Comparison of ENCODE assay signal across 15 cellular contexts in genomic region chr17:48056879-48057278, GRCh38. TPM values are rescaled to one million over a fixed set of nuclear protein-coding genes. Genes with fewer than 3 reads are reported as not detected.
A peak's percentile ranks its signal among the peaks of the same experiment; 100 is the strongest.
DNase-seq lines count a peak whose midpoint lies in the region; ATAC-seq, FAIRE-seq and TF ChIP-seq lines count a peak whose summit lies in the region.
"Had no signal": no experiment of that assay in that cellular context is flagged by ENCODE, and none has a peak within 500 bp of the region (broad histone marks: within the 10 kb centered on the region; RNA-seq: fewer than 3 reads in every experiment).

No MANE protein-coding gene starts in this region.

- no peak for TF ChIP-seq CTCF in SU-DHL-6 (IDR thresholded peaks at IDR 0.05; ENCODE audit: insufficient read depth, low read length, poor library complexity, severe bottlenecking)

- no peak for FAIRE-seq in HTR-8/SVneo (lab: Jason Lieb, UNC)

- H3K4me2 ChIP-seq in SU-DHL-6 (ENCODE audit: low read depth, low read length, poor library complexity, severe bottlenecking): no peak overlapping the region

- peaks cover 53% of the 10 kb centered on the region for H3K4me1 Mint-ChIP-seq in stimulated activated naive CD8-positive, alpha-beta T cell treated with anti-CD3 and anti-CD28 coated beads, Interleukin-15, Interleukin-2, amounts not matched to agents 100 ng/mL and 50 ng/mL, for 24 hours (ENCODE audit: low read depth)
- peaks cover 27 to 33% (median 32%) of the 10 kb centered on the region in 3 donors for H3K4me1 Mint-ChIP-seq in CD8-positive, alpha-beta memory T cell

- H3K4me3 ChIP-seq in SU-DHL-6 (ENCODE audit: insufficient read depth, low read length, poor library complexity, severe bottlenecking) (no peak overlapping the region), thymus (ENCODE audit: low read length) (no peak overlapping the region)
- H3K4me3 ChIP-seq in CD8-positive, alpha-beta memory T cell (ENCODE audit: low read length): no peak overlapping the region
- H3K4me3 ChIP-seq: mucosa of descending colon had no signal

- POLR2A ChIA-PET in CD8-positive, alpha-beta memory T cell (lab: Charles Lee): no interaction called here

- H3K9ac ChIP-seq in SU-DHL-6 (ENCODE audit: low read length): no peak overlapping the region

- CTCF ChIA-PET in CD8-positive, alpha-beta memory T cell (lab: Charles Lee): no interaction called here

- WGBS in thymus: 88% methylated on average over 2 of the region's 2 CpGs

- H3K27me3 Mint-ChIP-seq in stimulated activated naive CD8-positive, alpha-beta T cell treated with anti-CD3 and anti-CD28 coated beads, Interleukin-15, Interleukin-2, amounts not matched to agents 100 ng/mL and 50 ng/mL, for 24 hours: no peaks in the 10 kb centered on the region
- no peaks in the 10 kb centered on the region for H3K27me3 Mint-ChIP-seq in CD8-positive, alpha-beta memory T cell

- H3K27ac ChIP-seq in SU-DHL-6 (ENCODE audit: low read depth, low read length) (peak overlapping the region; percentile 82), epithelial cell of prostate (peak overlapping the region; percentile 96), thymus (ENCODE audit: low read depth) (peak overlapping the region; percentile 5)
- H3K27ac ChIP-seq in CD8-positive, alpha-beta memory T cell (ENCODE audit: low read depth, low read length): no peak overlapping the region

- H3K79me2 ChIP-seq in SU-DHL-6 (ENCODE audit: insufficient read depth, low read length): peaks cover 38% of the 10 kb centered on the region

- H3K9me3 ChIP-seq in SU-DHL-6 (ENCODE audit: insufficient read depth, low read length) (no peaks in the 10 kb centered on the region), thymus (ENCODE audit: control insufficient read depth) (no peaks in the 10 kb centered on the region)
- no peaks in the 10 kb centered on the region for H3K9me3 ChIP-seq in CD8-positive, alpha-beta memory T cell (ENCODE audit: low read length)
- H3K9me3 ChIP-seq: mucosa of descending colon had no signal

- no peaks in the 10 kb centered on the region for H3K9me2 ChIP-seq in SU-DHL-6 (replicated peaks; ENCODE audit: insufficient read depth, low read length)

- no peaks in the 10 kb centered on the region for H3K9me3 Mint-ChIP-seq in stimulated activated naive CD8-positive, alpha-beta T cell treated with anti-CD3 and anti-CD28 coated beads, Interleukin-15, Interleukin-2, amounts not matched to agents 100 ng/mL and 50 ng/mL, for 24 hours
- H3K9me3 Mint-ChIP-seq in CD8-positive, alpha-beta memory T cell: no peaks in the 10 kb centered on the region
- H3K9me3 Mint-ChIP-seq: CD14-positive monocyte had no signal

- H3K27me3 ChIP-seq in SU-DHL-6 (ENCODE audit: low read length) (no peaks in the 10 kb centered on the region), thymus (ENCODE audit: control insufficient read depth, insufficient read depth) (no peaks in the 10 kb centered on the region)
- H3K27me3 ChIP-seq in CD8-positive, alpha-beta memory T cell (ENCODE audit: insufficient read depth, low read length, poor library complexity, severe bottlenecking): no peaks in the 10 kb centered on the region

- H3K4me3 Mint-ChIP-seq in stimulated activated naive CD8-positive, alpha-beta T cell treated with anti-CD3 and anti-CD28 coated beads, Interleukin-15, Interleukin-2, amounts not matched to agents 100 ng/mL and 50 ng/mL, for 24 hours: peak overlapping the region; percentile 66
- H3K4me3 Mint-ChIP-seq in CD8-positive, alpha-beta memory T cell: no peak overlapping the region
- H3K4me3 Mint-ChIP-seq: CD14-positive monocyte had no signal

- no peak overlapping the region for H2AFZ ChIP-seq in SU-DHL-6 (ENCODE audit: low read depth, low read length, severe bottlenecking)

- H3K36me3 Mint-ChIP-seq in stimulated activated naive CD8-positive, alpha-beta T cell treated with anti-CD3 and anti-CD28 coated beads, Interleukin-15, Interleukin-2, amounts not matched to agents 100 ng/mL and 50 ng/mL, for 24 hours (ENCODE audit: low read depth): peaks cover 75% of the 10 kb centered on the region
- H3K36me3 Mint-ChIP-seq in CD8-positive, alpha-beta memory T cell: peaks cover 0 to 86% (median 22%) of the 10 kb centered on the region in 3 donors

- no peak for DNase-seq in stimulated activated naive CD8-positive, alpha-beta T cell treated with anti-CD3 and anti-CD28 coated beads, Interleukin-15, Interleukin-2, amounts not matched to agents 100 U/mL and 50 U/mL, for 24 hours
- DNase-seq in epithelial cell of prostate (ENCODE audit: low read depth, low spot score) (no peak), HTR-8/SVneo (ENCODE audit: insufficient read length, low spot score) (no peak)
- no peak for DNase-seq in CD8-positive, alpha-beta memory T cell
- DNase-seq: activated CD4-positive, alpha-beta T cell treated with anti-CD3 and anti-CD28 coated beads for 4 hours; mucosa of descending colon; NCI-H187 treated with DMSO at 0.1 percent for 48 hours; stimulated activated CD4-positive, alpha-beta T cell treated with anti-CD3 and anti-CD28 coated beads, Interleukin-4, amount 100 ng/mL, for 24 hours had no signal

- no peak for ATAC-seq in stimulated activated naive CD8-positive, alpha-beta T cell treated with anti-CD3 and anti-CD28 coated beads, Interleukin-15, Interleukin-2, amounts not matched to agents 100 U/mL and 50 U/mL, for 24 hours
- no peak for ATAC-seq in esophagus mucosa
- ATAC-seq: mucosa of descending colon, SK-N-SH treated with all-trans-retinoic acid at 6 μM for 48 hours had no signal

- peaks cover 3% of the 10 kb centered on the region; the same call in 1 of the 2 replicates for H3F3A ChIP-seq in SU-DHL-6 (ENCODE audit: insufficient read depth)

- H3K4me1 ChIP-seq in thymus (ENCODE audit: control insufficient read depth, insufficient read depth, low read length): peaks cover 10% of the 10 kb centered on the region
- peaks cover 19% of the 10 kb centered on the region for H3K4me1 ChIP-seq in CD8-positive, alpha-beta memory T cell (ENCODE audit: insufficient read depth, low read length)

- H3K36me3 ChIP-seq in SU-DHL-6 (ENCODE audit: low read length): peaks cover 11% of the 10 kb centered on the region; the same call in 1 of the 2 replicates
- H3K36me3 ChIP-seq in thymus (ENCODE audit: control insufficient read depth, insufficient read depth): peaks cover 90% of the 10 kb centered on the region
- H3K36me3 ChIP-seq in CD8-positive, alpha-beta memory T cell (ENCODE audit: insufficient read depth, low read length): peaks cover 55% of the 10 kb centered on the region

- H3K27ac Mint-ChIP-seq in stimulated activated naive CD8-positive, alpha-beta T cell treated with anti-CD3 and anti-CD28 coated beads, Interleukin-15, Interleukin-2, amounts not matched to agents 100 ng/mL and 50 ng/mL, for 24 hours: peak overlapping the region; percentile 98
- H3K27ac Mint-ChIP-seq in CD8-positive, alpha-beta memory T cell: peak overlapping the region in 1 of 8 donors; percentile 91

- H4K20me1 ChIP-seq in SU-DHL-6 (ENCODE audit: low read depth, low read length): no peaks in the 10 kb centered on the region

RNA-seq across cellular contexts. Expression of gene NFE2L1, which starts 8.7 kb away (rescaled TPM):
- 88.1 TPM for polyA plus RNA-seq in thymus
- 90.4 TPM for total RNA-seq in esophagus mucosa
- total RNA-seq in CD8-positive, alpha-beta memory T cell: 10 to 100 TPM; 94.5 to 98.4 TPM
- 13.1 TPM for polyA plus RNA-seq in CD8-positive, alpha-beta memory T cell

RNA-seq across cellular contexts. Expression of gene COPZ2, which starts 19.3 kb away (rescaled TPM):
- 16.3 TPM for polyA plus RNA-seq in thymus
- 17.3 TPM for total RNA-seq in esophagus mucosa
- 1 to 10 TPM; 7.6 to 8.3 TPM for total RNA-seq in CD8-positive, alpha-beta memory T cell
- polyA plus RNA-seq in CD8-positive, alpha-beta memory T cell: 3.3 TPM
- total RNA-seq: G401 had no signal

RNA-seq across cellular contexts. Expression of gene CBX1, which starts 44.4 kb away (rescaled TPM):
- 39.8 TPM for polyA plus RNA-seq in thymus
- total RNA-seq in esophagus mucosa: 29.2 TPM
- total RNA-seq in CD8-positive, alpha-beta memory T cell: 10 to 100 TPM; 63.1 to 65.1 TPM
- polyA plus RNA-seq in CD8-positive, alpha-beta memory T cell: 21.1 TPM

RNA-seq across cellular contexts. Expression of gene SNX11, which starts 50.7 kb away (rescaled TPM):
- 23.6 TPM for polyA plus RNA-seq in thymus
- total RNA-seq in esophagus mucosa: 17.4 TPM
- 10 to 100 TPM; 43.3 to 45.2 TPM for total RNA-seq in CD8-positive, alpha-beta memory T cell
- 26.5 TPM for polyA plus RNA-seq in CD8-positive, alpha-beta memory T cell
